Comparison of ENCODE assay signal across 25 cellular contexts in genomic region chr10:60189861-60190475, GRCh38.
"Had no signal": no experiment of that assay in that cellular context is flagged by ENCODE, and none has a peak within 500 bp of the region (broad histone marks: within the 10 kb centered on the region; RNA-seq: fewer than 3 reads in every experiment).

No MANE protein-coding gene starts in this region.

- H3K36me3 ChIP-seq: gastrocnemius medialis, prostate gland, tibial artery had no signal

- H3K4me3 Mint-ChIP-seq: activated B cell treated with CpG ODN at 0.5 μM for 24 hours; activated CD4-positive, alpha-beta T cell treated with anti-CD3 and anti-CD28 coated beads for 36 hours; activated naive CD8-positive, alpha-beta T cell treated with anti-CD3 and anti-CD28 coated beads for 36 hours; activated T-cell treated with anti-CD3 and anti-CD28 coated beads, Interleukin-2, amount 50 U/mL, for 24 hours; memory B cell; naive thymus-derived CD4-positive, alpha-beta T cell; stimulated activated naive CD8-positive, alpha-beta T cell treated with anti-CD3 and anti-CD28 coated beads, Interleukin-15, amount 100 ng/mL, for 72 hours; T-helper 1 cell treated with Interleukin-12 subunit alpha and Interleukin-12 subunit beta and Interleukin-4 antibody, amounts not matched to agents 30 μg/mL and 1 μg/mL, for 36 hours had no signal

- H3K36me3 Mint-ChIP-seq: activated naive CD8-positive, alpha-beta T cell treated with anti-CD3 and anti-CD28 coated beads for 36 hours had no signal

- H3K27me3 ChIP-seq: cardiac muscle cell, esophagus muscularis mucosa, gastrocnemius medialis, tibial artery had no signal

- DNase-seq: activated B cell treated with CpG ODN at 0.5 μM for 24 hours; activated CD4-positive, alpha-beta T cell treated with anti-CD3 and anti-CD28 coated beads for 36 hours; activated CD4-positive, alpha-beta T cell treated with anti-CD3 and anti-CD28 coated beads, Interleukin-2, amount 50 U/mL, for 4 hours; activated CD8-positive, alpha-beta memory T cell treated with anti-CD3 and anti-CD28 coated beads for 24 hours; activated CD8-positive, alpha-beta memory T cell treated with anti-CD3 and anti-CD28 coated beads, Interleukin-2, amount 50 U/mL, for 4 hours; activated naive CD4-positive, alpha-beta T cell; activated naive CD8-positive, alpha-beta T cell treated with anti-CD3 and anti-CD28 coated beads for 36 hours; activated T-cell treated with anti-CD3 and anti-CD28 coated beads, Interleukin-2, amount 50 U/mL, for 24 hours; amniotic stem cell; dermis blood vessel endothelial cell; effector CD8-positive, alpha-beta T cell; gastrocnemius medialis; mucosa of descending colon; naive thymus-derived CD4-positive, alpha-beta T cell; stimulated activated CD4-positive, alpha-beta T cell treated with anti-CD3 and anti-CD28 coated beads, Interleukin-12 subunit alpha, Interleukin-12 subunit beta, amount 100 ng/mL, for 4 hours; stimulated activated CD4-positive, alpha-beta T cell treated with anti-CD3 and anti-CD28 coated beads, Interleukin-4, amount 100 ng/mL, for 4 hours; stimulated activated naive CD8-positive, alpha-beta T cell treated with anti-CD3 and anti-CD28 coated beads, Interleukin-15, amount 100 ng/mL, for 72 hours; T1000; tibial artery had no signal

- H3K4me3 ChIP-seq: cardiac muscle cell, esophagus muscularis mucosa, gastrocnemius medialis, mucosa of descending colon, prostate gland, tibial artery had no signal

- ATAC-seq: activated CD4-positive, alpha-beta T cell treated with anti-CD3 and anti-CD28 coated beads for 36 hours; gastrocnemius medialis; mucosa of descending colon; naive thymus-derived CD4-positive, alpha-beta T cell; stimulated activated naive CD8-positive, alpha-beta T cell treated with anti-CD3 and anti-CD28 coated beads, Interleukin-15, amount 100 ng/mL, for 72 hours had no signal

- H3K9me3 ChIP-seq: gastrocnemius medialis, mucosa of descending colon, prostate gland, tibial artery had no signal

- H3K9me3 Mint-ChIP-seq: activated B cell treated with CpG ODN at 0.5 μM for 24 hours; activated naive CD8-positive, alpha-beta T cell treated with anti-CD3 and anti-CD28 coated beads for 36 hours; activated T-cell treated with anti-CD3 and anti-CD28 coated beads, Interleukin-2, amount 50 U/mL, for 24 hours; memory B cell had no signal

- H3K4me1 ChIP-seq: prostate gland had no signal

- H3K27ac ChIP-seq: cardiac muscle cell, esophagus muscularis mucosa, gastrocnemius medialis, prostate gland, tibial artery had no signal

- H3K27ac Mint-ChIP-seq: activated B cell treated with CpG ODN at 0.5 μM for 24 hours; activated CD4-positive, alpha-beta T cell treated with anti-CD3 and anti-CD28 coated beads for 36 hours; activated naive CD8-positive, alpha-beta T cell treated with anti-CD3 and anti-CD28 coated beads for 36 hours; activated T-cell treated with anti-CD3 and anti-CD28 coated beads, Interleukin-2, amount 50 U/mL, for 24 hours; activated T-helper 2 cell treated with anti-CD3 and anti-CD28 coated beads, Interferon-gamma antibody, Interleukin-2, Interleukin-4, amounts not matched to agents 10 μg/mL and 5 μg/mL and 100 μg/mL, durations not matched to agents 14 hours and 24 hours and 36 hours; memory B cell; T-helper 1 cell treated with Interleukin-12 subunit alpha and Interleukin-12 subunit beta and Interleukin-4 antibody, amounts not matched to agents 30 μg/mL and 1 μg/mL, for 36 hours had no signal

- H3K4me1 Mint-ChIP-seq: activated B cell treated with CpG ODN at 0.5 μM for 24 hours; activated CD4-positive, alpha-beta T cell treated with anti-CD3 and anti-CD28 coated beads for 36 hours; activated naive CD8-positive, alpha-beta T cell treated with anti-CD3 and anti-CD28 coated beads for 36 hours; memory B cell; stimulated activated naive CD8-positive, alpha-beta T cell treated with anti-CD3 and anti-CD28 coated beads, Interleukin-15, amount 100 ng/mL, for 72 hours had no signal

- H3K27me3 Mint-ChIP-seq: activated CD4-positive, alpha-beta T cell treated with anti-CD3 and anti-CD28 coated beads for 36 hours; activated T-cell treated with anti-CD3 and anti-CD28 coated beads, Interleukin-2, amount 50 U/mL, for 24 hours; memory B cell; naive thymus-derived CD4-positive, alpha-beta T cell; stimulated activated naive CD8-positive, alpha-beta T cell treated with anti-CD3 and anti-CD28 coated beads, Interleukin-15, amount 100 ng/mL, for 72 hours had no signal
